In genomic region chr2:9770308-9771100, GRCh38 we compare ENCODE assay signal across 8 cellular contexts.
DNase-seq lines count a peak whose midpoint lies in the region; ATAC-seq and TF ChIP-seq lines count a peak whose summit lies in the region.

No MANE protein-coding gene starts in this region.

- DNase-seq in DMS153 (lab: John Stamatoyannopoulos, UW) (peak; percentile 41), IMR-90 (peak; percentile 71), RPMI8226 (peak; percentile 83), glutamatergic neuron (peak; percentile 78), posterior cingulate gyrus (peak; percentile 53 to 96 (median 80))
- peak; percentile 27 for DNase-seq in activated naive CD8-positive, alpha-beta T cell treated with anti-CD3 and anti-CD28 coated beads for 36 hours

- H3K27me3 ChIP-seq in IMR-90 (ENCODE audit: control insufficient read depth, insufficient read depth, low read length) = peaks cover 8% of the 10 kb centered on the region; the same call in 1 of the 2 replicates

- no peaks in the 10 kb centered on the region for H3K9me3 Mint-ChIP-seq in activated naive CD8-positive, alpha-beta T cell treated with anti-CD3 and anti-CD28 coated beads for 36 hours
- H3K9me3 Mint-ChIP-seq in glutamatergic neuron (ENCODE audit: unreplicated experiment) = peaks cover 12% of the 10 kb centered on the region

- H3K27ac ChIP-seq in IMR-90 (ENCODE audit: insufficient read depth, low read length) = no peak overlapping the region

- peak; percentile 68 for TF ChIP-seq CTCF in IMR-90 (conservative IDR thresholded peaks at IDR 0.05; ENCODE audit: low read depth, low read length)
- peak; percentile 79 for TF ChIP-seq CTCF in glutamatergic neuron (IDR thresholded peaks at IDR 0.05; ENCODE audit: partially characterized antibody, unreplicated experiment)

- no peak overlapping the region for H3K4ac ChIP-seq in IMR-90 (ENCODE audit: low read depth, low read length)

- no peaks in the 10 kb centered on the region for H4K20me1 ChIP-seq in IMR-90 (ENCODE audit: insufficient read depth, low read length)

- in situ Hi-C loops in IMR-90 (cut with MboI; ENCODE audit: low sequenced_read_pairs) = no loop called here

- H4K91ac ChIP-seq in IMR-90 (ENCODE audit: insufficient read depth, low read depth, low read length) = no peak overlapping the region

- no peaks in the 10 kb centered on the region for H3K36me3 Mint-ChIP-seq in activated naive CD8-positive, alpha-beta T cell treated with anti-CD3 and anti-CD28 coated beads for 36 hours
- H3K36me3 Mint-ChIP-seq in glutamatergic neuron (ENCODE audit: unreplicated experiment) = no peaks in the 10 kb centered on the region

- no peaks in the 10 kb centered on the region for H3K36me3 ChIP-seq in IMR-90 (ENCODE audit: control insufficient read depth, insufficient read depth, low read length)

- H3K27me3 Mint-ChIP-seq in activated naive CD8-positive, alpha-beta T cell treated with anti-CD3 and anti-CD28 coated beads for 36 hours = no peaks in the 10 kb centered on the region
- H3K27me3 Mint-ChIP-seq in glutamatergic neuron (ENCODE audit: unreplicated experiment) = peaks cover 17% of the 10 kb centered on the region

- peak; percentile 60 for TF ChIP-seq RAD21 in IMR-90 (IDR thresholded peaks at IDR 0.05; ENCODE audit: low read length)

- H2BK120ac ChIP-seq in IMR-90 (ENCODE audit: low read depth, low read length) = peak overlapping the region; percentile 53; the same call in 1 of the 2 replicates

- H3K79me1 ChIP-seq in IMR-90 (ENCODE audit: low read depth in 1 of 2, low read length in 2 of 2) = no peaks in the 10 kb centered on the region

- H3K4me3 Mint-ChIP-seq in activated naive CD8-positive, alpha-beta T cell treated with anti-CD3 and anti-CD28 coated beads for 36 hours = no peak overlapping the region
- peak overlapping the region; percentile 63 for H3K4me3 Mint-ChIP-seq in glutamatergic neuron (ENCODE audit: unreplicated experiment)

- no peak overlapping the region for H3K18ac ChIP-seq in IMR-90 (ENCODE audit: low read depth, low read length)

- POLR2A ChIA-PET in IMR-90 (lab: Charles Lee; ENCODE audit: unreplicated experiment) = no interaction called here

- H4K5ac ChIP-seq in IMR-90 (ENCODE audit: low read depth, low read length) = no peak overlapping the region

- H3K4me2 ChIP-seq in IMR-90 (ENCODE audit: low read depth, low read length) = no peak overlapping the region

- TF ChIP-seq POLR2A in IMR-90 (IDR thresholded peaks at IDR 0.05; ENCODE audit: low read depth, low read length) = no peak

- 48% methylated on average over 11 of the region's 27 CpGs; no CpG with 5 or more reads in 1 of the 2 experiments for WGBS in IMR-90 (ENCODE audit: extremely low coverage in 2 of 2, insufficient read length in 1 of 2), 2 experiments

- BruUV-seq in IMR-90 (replicated peaks; lab: Mats Ljungman, UMichigan) = no TSS peak

- H3K9me3 ChIP-seq in IMR-90 (ENCODE audit: control insufficient read depth, insufficient read depth, low read length) = no peaks in the 10 kb centered on the region

- H3K14ac ChIP-seq in IMR-90 (replicated peaks; ENCODE audit: low read depth, low read length) = no peak overlapping the region

- H2BK15ac ChIP-seq in IMR-90 (ENCODE audit: low read depth, low read length) = no peak overlapping the region

- intact Hi-C loops in IMR-90 (cut with micrococcal nuclease) (no loop called here), posterior cingulate gyrus (cut with DNase I) (loop anchor here (5.0 kb wide), 1 partner anchor 213 kb away; the partner anchor contains the start of gene ADAM17)

- H3K9ac ChIP-seq in IMR-90 (ENCODE audit: low read depth, low read length) = no peak overlapping the region

- H3K4me1 ChIP-seq in IMR-90 (ENCODE audit: control insufficient read depth, insufficient read depth, low read length) = peaks cover 9% of the 10 kb centered on the region; the same call in 1 of the 2 replicates

- H2AFZ ChIP-seq in IMR-90 (replicated peaks; ENCODE audit: low read length, poor library complexity) = peak overlapping the region; percentile 86

- H4K8ac ChIP-seq in IMR-90 (ENCODE audit: low read depth in 2 of 2, low read length in 2 of 2) = no peak overlapping the region; a peak in 1 of 4 replicates

- H2AK9ac ChIP-seq in IMR-90 (replicated peaks; ENCODE audit: low read depth, low read length, poor library complexity) = peak overlapping the region; percentile 80

- H3K27ac Mint-ChIP-seq in activated naive CD8-positive, alpha-beta T cell treated with anti-CD3 and anti-CD28 coated beads for 36 hours = no peak overlapping the region
- H3K27ac Mint-ChIP-seq in glutamatergic neuron (ENCODE audit: unreplicated experiment) = peak overlapping the region; percentile 97

- H3K23ac ChIP-seq in IMR-90 (ENCODE audit: low read depth, low read length) = no peak overlapping the region

- dilution Hi-C loops in IMR-90 (cut with HindIII; ENCODE audit: low sequenced_read_pairs, unreplicated experiment) = no loop called here

- no peaks in the 10 kb centered on the region for H3K9me1 ChIP-seq in IMR-90 (ENCODE audit: insufficient read depth, low read length)

- H3K4me1 Mint-ChIP-seq in activated naive CD8-positive, alpha-beta T cell treated with anti-CD3 and anti-CD28 coated beads for 36 hours = peaks cover 7% of the 10 kb centered on the region
- peaks cover 48% of the 10 kb centered on the region for H3K4me1 Mint-ChIP-seq in glutamatergic neuron (ENCODE audit: low read depth, unreplicated experiment)

- H2BK5ac ChIP-seq in IMR-90 (ENCODE audit: low read depth, low read length, poor library complexity, severe bottlenecking) = no peak overlapping the region

- peak overlapping the region; percentile 21; the same call in 1 of the 2 replicates for H2AK5ac ChIP-seq in IMR-90 (ENCODE audit: low read depth, low read length)

- no peak overlapping the region for H3K56ac ChIP-seq in IMR-90 (ENCODE audit: extremely low read depth, insufficient read depth, low read length)

- no peak overlapping the region; the same call in 1 of the 2 replicates for H2BK20ac ChIP-seq in IMR-90 (ENCODE audit: low read depth, low read length)

- ATAC-seq in IMR-90 (ENCODE audit: low read depth) (peak; percentile 73), HG02885 (IDR thresholded peaks at IDR 0.05; ENCODE audit: poor library complexity, unreplicated experiment) (no peak), HG02623 (IDR thresholded peaks at IDR 0.05; ENCODE audit: unreplicated experiment) (no peak)

- CTCF ChIA-PET in IMR-90 (lab: Yijun Ruan, JAX) = interaction anchor here (0.6 to 2.8 kb wide), 14 partner anchors 12 to 319 kb away, joined by 3 to 13 read pairs (median 3); no protein-coding TSS in a partner anchor

- H3K4me3 ChIP-seq in IMR-90 (ENCODE audit: insufficient read depth, low read depth, low read length) = no peak overlapping the region

TF ChIP-seq in IMR-90, 13 proteins besides CTCF, POLR2A, EP300 and RAD21:
- TF ChIP-seq FOS (IDR thresholded peaks at IDR 0.05; ENCODE audit: low read depth, low read length) = no peak
- TF ChIP-seq MAFK (IDR thresholded peaks at IDR 0.05; ENCODE audit: low read depth, low read length) = no peak
- TF ChIP-seq SMC3 (IDR thresholded peaks at IDR 0.05; ENCODE audit: low read depth, low read length) = peak; percentile 62
- no peak for TF ChIP-seq MXI1 (IDR thresholded peaks at IDR 0.05; ENCODE audit: borderline replicate concordance, low read depth, low read length)
- no peak; the same call in 1 of the 2 replicates for TF ChIP-seq MAZ (IDR thresholded peaks at IDR 0.05; ENCODE audit: borderline replicate concordance, low read depth, low read length)
- no peak for TF ChIP-seq NFE2L2 (IDR thresholded peaks at IDR 0.05; ENCODE audit: low read depth, low read length)
- TF ChIP-seq, protein P1, sequence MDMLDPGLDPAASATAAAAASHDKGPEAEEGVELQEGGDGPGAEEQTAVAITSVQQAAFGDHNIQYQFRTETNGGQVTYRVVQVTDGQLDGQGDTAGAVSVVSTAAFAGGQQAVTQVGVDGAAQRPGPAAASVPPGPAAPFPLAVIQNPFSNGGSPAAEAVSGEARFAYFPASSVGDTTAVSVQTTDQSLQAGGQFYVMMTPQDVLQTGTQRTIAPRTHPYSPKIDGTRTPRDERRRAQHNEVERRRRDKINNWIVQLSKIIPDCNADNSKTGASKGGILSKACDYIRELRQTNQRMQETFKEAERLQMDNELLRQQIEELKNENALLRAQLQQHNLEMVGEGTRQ (IDR thresholded peaks at IDR 0.05; ENCODE audit: low read depth, low read length) = no peak

Comparison
In these comparisons a context has a peak if more than half of its experiments do, and no peak if none do; other contexts are left out.
1. DNase-seq: peak in every context shown above with its lines; median percentile 83 in RPMI8226; 80 in posterior cingulate gyrus; 78 in glutamatergic neuron; 71 in IMR-90; 41 in DMS153; 27 in activated naive CD8-positive, alpha-beta T cell treated with anti-CD3 and anti-CD28 coated beads for 36 hours.